Comparison of ENCODE assay signal across 26 cellular contexts in the genomic region with DNA sequence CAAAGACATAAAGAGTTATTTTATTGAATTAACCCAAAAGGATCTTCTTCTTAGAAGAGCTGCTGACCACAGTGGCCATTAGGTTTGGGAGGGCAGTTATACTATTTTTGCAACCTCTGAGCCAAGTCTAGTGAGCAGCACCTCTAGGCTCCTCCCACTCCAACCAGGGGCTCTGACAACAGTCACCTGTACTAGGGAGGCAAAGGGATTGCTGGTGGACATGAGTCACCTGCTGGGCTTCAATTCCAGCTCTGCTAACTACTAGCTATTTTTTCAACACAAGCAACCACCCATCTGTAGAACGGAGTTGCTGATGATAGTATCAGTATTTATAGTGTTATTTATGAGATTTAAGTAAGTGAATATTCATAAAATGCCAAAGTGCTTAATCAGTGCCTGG.
A peak's percentile ranks its signal among the peaks of the same experiment; 100 is the strongest.
DNase-seq lines count a peak whose midpoint lies in the region; ATAC-seq and TF ChIP-seq lines count a peak whose summit lies in the region.
"Had no signal": no experiment of that assay in that cellular context is flagged by ENCODE, and none has a peak within 500 bp of the region (broad histone marks: within the 10 kb centered on the region; RNA-seq: fewer than 3 reads in every experiment).

No MANE protein-coding gene starts in this region.

- no peak overlapping the region for H3K4me3 Mint-ChIP-seq in CD14-positive monocyte
- H3K4me3 Mint-ChIP-seq: activated CD4-positive, alpha-beta memory T cell treated with anti-CD3 and anti-CD28 coated beads, Interleukin-2, amount 10 ng/mL, durations not matched to agents 7 days and 5 days; activated naive CD4-positive, alpha-beta T cell treated with anti-CD3 and anti-CD28 coated beads, Interleukin-2, amount 50 U/mL, for 24 hours; activated T-helper 17 cell treated with anti-CD3 and anti-CD28 coated beads, Interleukin-2, amount 50 U/mL, for 72 hours; effector memory CD8-positive, alpha-beta T cell; HFFc6; memory B cell had no signal

- H3K27ac ChIP-seq in left lung (no peak overlapping the region), gastrocnemius medialis (no peak overlapping the region)
- H3K27ac ChIP-seq: heart right ventricle had no signal

- no peak overlapping the region for H3K27ac Mint-ChIP-seq in CD14-positive monocyte
- H3K27ac Mint-ChIP-seq: activated CD4-positive, alpha-beta memory T cell treated with anti-CD3 and anti-CD28 coated beads, Interleukin-2, amount 10 ng/mL, durations not matched to agents 7 days and 5 days; activated naive CD4-positive, alpha-beta T cell treated with anti-CD3 and anti-CD28 coated beads, Interleukin-2, amount 50 U/mL, for 24 hours; activated T-helper 17 cell treated with anti-CD3 and anti-CD28 coated beads, Interleukin-2, amount 50 U/mL, for 72 hours; effector memory CD8-positive, alpha-beta T cell; HFFc6; memory B cell had no signal

- TF ChIP-seq CTCF in left lung (IDR thresholded peaks at IDR 0.05), result no peak
- no peak for TF ChIP-seq CTCF in CD14-positive monocyte (IDR thresholded peaks at IDR 0.05)
- TF ChIP-seq CTCF in gastrocnemius medialis (IDR thresholded peaks at IDR 0.05 in 4 of 5, conservative IDR thresholded peaks at IDR 0.05 in 1 of 5), result no peak

- H3K36me3 Mint-ChIP-seq in CD14-positive monocyte, result no peaks in the 10 kb centered on the region
- H3K36me3 Mint-ChIP-seq: activated naive CD4-positive, alpha-beta T cell treated with anti-CD3 and anti-CD28 coated beads, Interleukin-2, amount 50 U/mL, for 24 hours; memory B cell had no signal

- peaks cover 4 to 8% (median 4%) of the 10 kb centered on the region in 3 donors for H3K27me3 Mint-ChIP-seq in CD14-positive monocyte (ENCODE audit: low read depth in 3 of 3)
- H3K27me3 Mint-ChIP-seq: activated CD4-positive, alpha-beta memory T cell treated with anti-CD3 and anti-CD28 coated beads, Interleukin-2, amount 10 ng/mL, durations not matched to agents 7 days and 5 days; effector memory CD8-positive, alpha-beta T cell had no signal

- no peaks in the 10 kb centered on the region for H3K27me3 ChIP-seq in H7 (ENCODE audit: control insufficient read depth, insufficient read depth, low read length)
- peaks cover 0 to 5% of the 10 kb centered on the region in 2 donors for H3K27me3 ChIP-seq in left lung
- no peaks in the 10 kb centered on the region for H3K27me3 ChIP-seq in gastrocnemius medialis

- H3K9me3 Mint-ChIP-seq in CD14-positive monocyte, result peaks cover 0 to 7% (median 3%) of the 10 kb centered on the region in 7 donors
- H3K9me3 Mint-ChIP-seq: activated naive CD4-positive, alpha-beta T cell treated with anti-CD3 and anti-CD28 coated beads, Interleukin-2, amount 50 U/mL, for 24 hours; activated T-helper 17 cell treated with anti-CD3 and anti-CD28 coated beads, Interleukin-2, amount 50 U/mL, for 72 hours; effector memory CD8-positive, alpha-beta T cell; HFFc6 had no signal

- H3K4me1 ChIP-seq in left lung, result no peaks in the 10 kb centered on the region
- H3K4me1 ChIP-seq in gastrocnemius medialis, result no peaks in the 10 kb centered on the region
- H3K4me1 ChIP-seq: Caco-2, heart right ventricle had no signal

- ATAC-seq in left lung, result peak; percentile 68
- ATAC-seq in gastrocnemius medialis, result no peak
- ATAC-seq: activated T-helper 17 cell treated with anti-CD3 and anti-CD28 coated beads, Interleukin-2, amount 50 U/mL, for 72 hours; effector memory CD8-positive, alpha-beta T cell; esophagus mucosa; heart right ventricle; left colon; sciatic nerve had no signal

- no peaks in the 10 kb centered on the region for H3K9me3 ChIP-seq in left lung
- H3K9me3 ChIP-seq in gastrocnemius medialis, result no peaks in the 10 kb centered on the region
- H3K9me3 ChIP-seq: Caco-2, heart right ventricle had no signal

- DNase-seq in COLO668 (lab: John Stamatoyannopoulos, UW; ENCODE audit: unreplicated experiment), result peak; percentile 5
- DNase-seq in H7, result peak; percentile 29
- peak; percentile 14 for DNase-seq in SW480 (ENCODE audit: low spot score)
- DNase-seq in left lung, result no peak
- no peak for DNase-seq in CD14-positive monocyte (ENCODE audit: low spot score)
- no peak for DNase-seq in retina
- DNase-seq in gastrocnemius medialis, result no peak
- DNase-seq: activated CD4-positive, alpha-beta memory T cell treated with anti-CD3 and anti-CD28 coated beads, Interleukin-2, amount 10 ng/mL, durations not matched to agents 7 days and 5 days; activated CD4-positive, alpha-beta T cell treated with anti-CD3 and anti-CD28 coated beads for 1 hour; amygdala; Caco-2; cortex of kidney; effector memory CD8-positive, alpha-beta T cell; foreskin fibroblast; heart right ventricle; HFFc6; left colon; NCI-H1694 treated with DMSO at 0.1 percent for 48 hours; NCI-H526; posterior cingulate gyrus; stimulated activated naive CD4-positive, alpha-beta T cell treated with Interleukin-2 at 50 U/mL for 16 hours had no signal

- no peak for TF ChIP-seq POLR2A in gastrocnemius medialis (IDR thresholded peaks at IDR 0.05)

- H3K4me3 ChIP-seq in H7 (ENCODE audit: insufficient read depth, low read depth, low read length) (no peak overlapping the region), left lung (no peak overlapping the region), gastrocnemius medialis (no peak overlapping the region)
- H3K4me3 ChIP-seq: heart right ventricle had no signal

- intact Hi-C loops in left lung (cut with DNase I), result no loop called here
- intact Hi-C loops in CD14-positive monocyte (cut with micrococcal nuclease), result no loop called here
- intact Hi-C loops in gastrocnemius medialis (cut with DNase I; ENCODE audit: low total_unique reads), result no loop called here

- H3K4me1 Mint-ChIP-seq in CD14-positive monocyte, result no peaks in the 10 kb centered on the region
- H3K4me1 Mint-ChIP-seq: activated CD4-positive, alpha-beta memory T cell treated with anti-CD3 and anti-CD28 coated beads, Interleukin-2, amount 10 ng/mL, durations not matched to agents 7 days and 5 days; activated naive CD4-positive, alpha-beta T cell treated with anti-CD3 and anti-CD28 coated beads, Interleukin-2, amount 50 U/mL, for 24 hours; activated T-helper 17 cell treated with anti-CD3 and anti-CD28 coated beads, Interleukin-2, amount 50 U/mL, for 72 hours; memory B cell had no signal

- in situ Hi-C loops in gastrocnemius medialis (cut with MboI; ENCODE audit: low sequenced_read_pairs in 4 of 4), result no loop called here

- H3K36me3 ChIP-seq in H7 (replicated peaks; ENCODE audit: control insufficient read depth, insufficient read depth, low read length), result no peaks in the 10 kb centered on the region
- no peaks in the 10 kb centered on the region for H3K36me3 ChIP-seq in left lung
- H3K36me3 ChIP-seq in gastrocnemius medialis, result no peaks in the 10 kb centered on the region
- H3K36me3 ChIP-seq: heart right ventricle had no signal

Comparison
In these comparisons a context has a peak if more than half of its experiments do, and no peak if none do; other contexts are left out.
1. DNase-seq: peak in COLO668 (single experiment), H7 (single experiment) and SW480 (single experiment); none in left lung (0 of 2), CD14-positive monocyte (single experiment), retina (single experiment) and gastrocnemius medialis (0 of 2).